ENCODE assay signal across 18 cellular contexts in genomic region chr3:189566550-189566949, GRCh38.
DNase-seq lines count a peak whose midpoint lies in the region; FAIRE-seq and TF ChIP-seq lines count a peak whose summit lies in the region.
"Had no signal": no experiment of that assay in that cellular context is flagged by ENCODE, and none has a peak within 500 bp of the region (broad histone marks: within the 10 kb centered on the region; RNA-seq: fewer than 3 reads in every experiment).

No MANE protein-coding gene starts in this region.

- FAIRE-seq in GM19239 (lab: Jason Lieb, UNC) (peak; percentile 53), kidney (lab: Jason Lieb, UNC) (no peak)
- FAIRE-seq: G401.6, H54 had no signal

- H3K36me3 ChIP-seq in OCI-LY3 (replicated peaks; ENCODE audit: low read depth, low read length): no peaks in the 10 kb centered on the region
- no peaks in the 10 kb centered on the region for H3K36me3 ChIP-seq in kidney (ENCODE audit: control insufficient read depth in 1 of 2, insufficient read depth in 2 of 2, low read length in 2 of 2)
- no peaks in the 10 kb centered on the region for H3K36me3 ChIP-seq in A673 (ENCODE audit: insufficient read depth, low read length, poor library complexity, severe bottlenecking)
- H3K36me3 ChIP-seq: BLaER1, HAP-1 had no signal

- H3K4me3 ChIP-seq in OCI-LY3 (ENCODE audit: low read length): peak overlapping the region; percentile 57; the same call in 1 of the 2 replicates
- H3K4me3 ChIP-seq in kidney (ENCODE audit: low read length in 2 of 2): no peak overlapping the region
- no peak overlapping the region for H3K4me3 ChIP-seq in A673 (ENCODE audit: low read depth, low read length, poor library complexity, severe bottlenecking)
- H3K4me3 ChIP-seq: BLaER1, HAP-1 had no signal

- BruUV-seq in A673 (replicated peaks; lab: Mats Ljungman, UMichigan): no TSS peak

- POLR2A ChIA-PET in A673 (lab: Charles Lee; ENCODE audit: low non-redundant PET): no interaction called here

- peaks cover 90% of the 10 kb centered on the region for H3K4me1 ChIP-seq in OCI-LY3 (ENCODE audit: low read length)
- H3K4me1 ChIP-seq in kidney (ENCODE audit: control insufficient read depth in 1 of 2, insufficient read depth in 1 of 2, low read depth in 1 of 2, low read length in 2 of 2): no peaks in the 10 kb centered on the region
- no peaks in the 10 kb centered on the region for H3K4me1 ChIP-seq in A673 (ENCODE audit: insufficient read depth, low read length, poor library complexity, severe bottlenecking)
- H3K4me1 ChIP-seq: Caco-2, HAP-1 had no signal

- no peaks in the 10 kb centered on the region for H3K79me2 ChIP-seq in OCI-LY3 (ENCODE audit: low read length)

- H3K9ac ChIP-seq in OCI-LY3 (ENCODE audit: low read length) (peak overlapping the region; percentile 74), kidney (ENCODE audit: low read length in 2 of 2) (no peak overlapping the region)
- H3K9ac ChIP-seq: BLaER1 had no signal

- no peaks in the 10 kb centered on the region for H4K20me1 ChIP-seq in OCI-LY3 (ENCODE audit: insufficient read depth, low read length)
- H4K20me1 ChIP-seq: BLaER1 had no signal

- DNase-seq in GM19239 (ENCODE audit: insufficient read length, low spot score) (no peak), left kidney (ENCODE audit: low read depth, low spot score) (peak; percentile 4), kidney (no peak), KG1 (lab: John Stamatoyannopoulos, UW) (no peak), A673 (ENCODE audit: low spot score) (no peak)
- DNase-seq: Caco-2; CD4-positive, CD25-positive, alpha-beta regulatory T cell; CD8-positive, alpha-beta T cell; DMS153; DND-41; GOT3; HFFc6 had no signal

- H3K27me3 ChIP-seq in OCI-LY3 (ENCODE audit: low read depth, low read length): no peaks in the 10 kb centered on the region
- no peaks in the 10 kb centered on the region for H3K27me3 ChIP-seq in A673 (replicated peaks; ENCODE audit: insufficient read depth, low read depth, low read length, poor library complexity)
- H3K27me3 ChIP-seq: BLaER1 had no signal

- H3K27ac ChIP-seq in OCI-LY3 (ENCODE audit: low read length) (peak overlapping the region; percentile 91), kidney (ENCODE audit: low read depth in 2 of 2, low read length in 2 of 2) (no peak overlapping the region), A673 (ENCODE audit: low read depth, low read length, poor library complexity, severe bottlenecking) (no peak overlapping the region)
- H3K27ac ChIP-seq: BLaER1, C4-2B had no signal

- peak overlapping the region; percentile 77 for H3K4me2 ChIP-seq in OCI-LY3 (ENCODE audit: low read length)
- H3K4me2 ChIP-seq: BLaER1 had no signal

- peak overlapping the region; percentile 6; the same call in 1 of the 2 replicates for H2AFZ ChIP-seq in OCI-LY3 (ENCODE audit: low read depth, low read length)

- H3K9me3 ChIP-seq in OCI-LY3 (ENCODE audit: insufficient read depth, low read length) (no peaks in the 10 kb centered on the region), kidney (ENCODE audit: control insufficient read depth in 1 of 2, low read length in 2 of 2) (no peaks in the 10 kb centered on the region), A673 (ENCODE audit: low read depth, low read length, poor library complexity, severe bottlenecking) (no peaks in the 10 kb centered on the region)
- H3K9me3 ChIP-seq: BLaER1, Caco-2, HAP-1 had no signal

- CTCF ChIA-PET in A673 (lab: Charles Lee): no interaction called here

- intact Hi-C loops in kidney (cut with DNase I) (no loop called here), A673 (cut with micrococcal nuclease; ENCODE audit: unreplicated experiment) (no loop called here)

- TF ChIP-seq CTCF in OCI-LY3 (IDR thresholded peaks at IDR 0.05; ENCODE audit: low read depth, low read length) (no peak), kidney (IDR thresholded peaks at IDR 0.05; ENCODE audit: borderline replicate concordance, extremely low read depth, insufficient read depth) (no peak), A673 (conservative IDR thresholded peaks at IDR 0.05; ENCODE audit: low read depth, low read length) (no peak)
